8 cellular contexts compared by ENCODE assay signal in the genomic region with DNA sequence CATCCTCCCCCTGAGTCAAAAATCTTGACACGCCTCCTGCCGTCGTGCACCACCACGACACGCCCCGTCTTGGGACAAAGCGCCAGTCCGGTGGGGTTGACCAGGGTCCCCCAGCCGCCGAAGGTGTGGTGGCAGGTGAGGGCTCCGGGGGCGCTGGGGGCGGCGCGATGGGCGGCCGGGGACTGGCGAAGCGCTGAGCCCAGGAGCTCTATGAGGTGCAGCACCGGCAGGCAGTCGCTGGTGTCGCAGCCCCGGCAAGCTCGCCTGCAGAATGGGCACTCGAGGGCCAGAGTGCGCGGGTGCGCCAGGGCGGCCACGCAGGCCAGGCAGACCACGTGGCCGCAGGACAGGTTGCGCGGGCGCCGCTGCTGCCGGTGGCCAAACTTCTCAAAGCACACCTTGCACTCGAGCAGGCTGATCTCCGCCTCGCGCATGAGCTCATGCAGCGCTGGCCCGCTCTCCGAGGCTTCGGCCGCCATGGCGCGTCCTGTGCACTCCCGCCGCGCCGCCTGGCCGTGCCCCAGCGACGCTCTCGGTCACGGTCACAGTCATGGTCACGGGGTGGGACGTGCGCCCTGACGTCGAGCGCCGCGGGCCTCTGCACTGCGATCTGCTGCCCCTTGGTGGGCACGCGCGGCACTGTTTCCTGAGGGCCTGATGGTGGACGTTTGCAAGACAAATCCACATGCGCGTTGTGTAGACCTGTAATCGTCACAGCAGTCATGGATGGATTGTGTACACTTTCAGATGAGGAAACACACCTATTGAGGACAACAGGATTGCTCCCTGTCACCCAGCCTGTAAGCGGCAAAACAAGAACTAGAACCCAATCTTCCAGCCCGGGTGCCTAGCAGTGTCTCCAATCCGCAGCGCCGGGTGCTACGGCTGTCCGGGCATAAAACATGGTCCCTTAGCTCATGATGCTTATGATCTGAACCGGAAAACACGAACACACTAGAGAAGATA. TPM values are rescaled to one million over a fixed set of nuclear protein-coding genes. Genes with fewer than 3 reads are reported as not detected.
DNase-seq lines count a peak whose midpoint lies in the region; ATAC-seq and TF ChIP-seq lines count a peak whose summit lies in the region.

A gene (minus strand): TSS at position 550 of the 966 bp plus-strand sequence. CDS start 71 bp downstream, at position 479.

- H3K14ac ChIP-seq in IMR-90 (replicated peaks; ENCODE audit: low read depth, low read length) = peak within 1 kb of the TSS; percentile 93

- H2AK5ac ChIP-seq in IMR-90 (ENCODE audit: low read depth, low read length) = peak within 1 kb of the TSS; percentile 75; the same call in 1 of the 2 replicates

- DNase-seq in DMS153 treated with DMSO at 0.1 percent for 48 hours (lab: John Stamatoyannopoulos, UW; ENCODE audit: unreplicated experiment) (peak; percentile 83), IMR-90 (peak; percentile 82), T-helper 1 cell (peak; percentile 28 to 82 (median 54)), left ventricle myocardium superior (peak; percentile 95), progenitor cell of endocrine pancreas (ENCODE audit: low spot score, unreplicated experiment) (peak; percentile 75), upper lobe of left lung (peak; percentile 93 to 97)

- 22% methylated on average over 32 of the region's 82 CpGs; no CpG with 5 or more reads in 1 of the 2 experiments for WGBS in IMR-90 (ENCODE audit: extremely low coverage in 2 of 2, insufficient read length in 1 of 2), 2 experiments
- 38 to 64% methylated on average over 12 to 38 of the region's 82 CpGs for WGBS in upper lobe of left lung, 2 donors

- no peaks in the 10 kb centered on the region for H4K20me1 ChIP-seq in IMR-90 (ENCODE audit: insufficient read depth, low read length)

- H3K36me3 Mint-ChIP-seq in progenitor cell of endocrine pancreas (ENCODE audit: insufficient read depth) = no peaks in the 10 kb centered on the region

- peak within 1 kb of the TSS; percentile 83 for H2AK9ac ChIP-seq in IMR-90 (replicated peaks; ENCODE audit: low read depth, low read length, poor library complexity)

- peak within 1 kb of the TSS; percentile 67 for H3K4me3 Mint-ChIP-seq in progenitor cell of endocrine pancreas (ENCODE audit: low read depth)

- POLR2A ChIA-PET in IMR-90 (lab: Charles Lee; ENCODE audit: unreplicated experiment) = no interaction called here

- H3K79me1 ChIP-seq in IMR-90 (ENCODE audit: low read depth in 1 of 2, low read length in 2 of 2) = peaks cover 5 to 12% of the 10 kb centered on the region in 2 experiments; a peak in 2 of 4 replicates

- H3K4me1 Mint-ChIP-seq in progenitor cell of endocrine pancreas (ENCODE audit: low read depth) = peaks cover 2% of the 10 kb centered on the region

- ATAC-seq in GM21526 (IDR thresholded peaks at IDR 0.05; ENCODE audit: low FRiP score, unreplicated experiment) = peak; percentile 97
- peak; percentile 100 for ATAC-seq in IMR-90 (ENCODE audit: low read depth)
- ATAC-seq in left ventricle myocardium superior = peak; percentile 99
- ATAC-seq in upper lobe of left lung (ENCODE audit: low FRiP score in 2 of 2) = peak; percentile 97 to 99

- BruUV-seq in IMR-90 (replicated peaks; lab: Mats Ljungman, UMichigan) = no TSS peak

- H3K36me3 ChIP-seq in IMR-90 (ENCODE audit: control insufficient read depth, insufficient read depth, low read length) (no peaks in the 10 kb centered on the region), upper lobe of left lung (no peaks in the 10 kb centered on the region)

- peak within 1 kb of the TSS; percentile 71 for H3K9ac ChIP-seq in IMR-90 (ENCODE audit: low read depth, low read length)

- peak within 1 kb of the TSS; percentile 75 for H4K91ac ChIP-seq in IMR-90 (ENCODE audit: insufficient read depth, low read depth, low read length)

- no peak for TF ChIP-seq POLR2A in IMR-90 (IDR thresholded peaks at IDR 0.05; ENCODE audit: low read depth, low read length)
- peak in 1 of 4 donors; percentile 80 for TF ChIP-seq POLR2A in upper lobe of left lung (IDR thresholded peaks at IDR 0.05)

- peaks cover 47% of the 10 kb centered on the region for H3K27me3 Mint-ChIP-seq in progenitor cell of endocrine pancreas

- peak within 1 kb of the TSS; percentile 73; the same call in 2 of the 3 replicates for H2BK15ac ChIP-seq in IMR-90 (ENCODE audit: low read depth, low read length)

- peak within 1 kb of the TSS; percentile 89 for H3K4ac ChIP-seq in IMR-90 (ENCODE audit: low read depth, low read length)

- no peaks in the 10 kb centered on the region for H3K9me3 Mint-ChIP-seq in progenitor cell of endocrine pancreas (ENCODE audit: low read depth)

- TF ChIP-seq CTCF in IMR-90 (conservative IDR thresholded peaks at IDR 0.05; ENCODE audit: low read depth, low read length) = peak; percentile 93
- peak; percentile 83 for TF ChIP-seq CTCF in progenitor cell of endocrine pancreas (IDR thresholded peaks at IDR 0.05; ENCODE audit: unreplicated experiment)
- peak; percentile 76 to 99 (median 98) for TF ChIP-seq CTCF in upper lobe of left lung (IDR thresholded peaks at IDR 0.05)

- peak within 1 kb of the TSS; percentile 91 for H2BK120ac ChIP-seq in IMR-90 (ENCODE audit: low read depth, low read length)

- no peak within 1 kb of the TSS for H2BK5ac ChIP-seq in IMR-90 (ENCODE audit: low read depth, low read length, poor library complexity, severe bottlenecking)

- peak within 1 kb of the TSS; percentile 95 for H3K27ac Mint-ChIP-seq in progenitor cell of endocrine pancreas

- H3K9me3 ChIP-seq in IMR-90 (ENCODE audit: control insufficient read depth, insufficient read depth, low read length) = no peaks in the 10 kb centered on the region
- H3K9me3 ChIP-seq in upper lobe of left lung = no peaks in the 10 kb centered on the region

- peak in 1 of 4 donors; percentile 77 for TF ChIP-seq EP300 in upper lobe of left lung (IDR thresholded peaks at IDR 0.05)

- H2AFZ ChIP-seq in IMR-90 (replicated peaks; ENCODE audit: low read length, poor library complexity) = peak within 1 kb of the TSS; percentile 98

- peak within 1 kb of the TSS; percentile 87 for H3K4me2 ChIP-seq in IMR-90 (ENCODE audit: low read depth, low read length)

- H4K8ac ChIP-seq in IMR-90 (ENCODE audit: low read depth in 2 of 2, low read length in 2 of 2) = peak within 1 kb of the TSS; percentile 17 to 92; a peak in 3 of 4 replicates

- peaks cover 4% of the 10 kb centered on the region; the same call in 1 of the 2 replicates for H3K9me1 ChIP-seq in IMR-90 (ENCODE audit: insufficient read depth, low read length)

- H2BK20ac ChIP-seq in IMR-90 (ENCODE audit: low read depth, low read length) = peak within 1 kb of the TSS; percentile 93

- peak within 1 kb of the TSS; percentile 59; the same call in 1 of the 2 replicates for H3K56ac ChIP-seq in IMR-90 (ENCODE audit: extremely low read depth, insufficient read depth, low read length)

- peak within 1 kb of the TSS; percentile 85 for H3K18ac ChIP-seq in IMR-90 (ENCODE audit: low read depth, low read length)

- TF ChIP-seq RAD21 in IMR-90 (IDR thresholded peaks at IDR 0.05; ENCODE audit: low read length) = peak; percentile 93

- H3K4me1 ChIP-seq in IMR-90 (ENCODE audit: control insufficient read depth, insufficient read depth, low read length) = peaks cover 6% of the 10 kb centered on the region
- H3K4me1 ChIP-seq in upper lobe of left lung = peaks cover 7 to 15% (median 13%) of the 10 kb centered on the region in 4 donors

- intact Hi-C loops in IMR-90 (cut with micrococcal nuclease) = loop anchor here (1.0 to 5.0 kb wide), 4 partner anchors 135 to 305 kb away; a partner anchor contains a TSS
- intact Hi-C loops in left ventricle myocardium superior (cut with micrococcal nuclease) = loop anchor here (10.0 kb wide), 1 partner anchor 288 kb away; no protein-coding TSS in a partner anchor

- in situ Hi-C loops in IMR-90 (cut with MboI; ENCODE audit: low sequenced_read_pairs) = loop anchor here (5.0 kb wide), 2 partner anchors 135 to 285 kb away; a partner anchor contains a TSS

- peak within 1 kb of the TSS; percentile 48 for H3K23ac ChIP-seq in IMR-90 (ENCODE audit: low read depth, low read length)

- peak within 1 kb of the TSS; percentile 96 for H4K5ac ChIP-seq in IMR-90 (ENCODE audit: low read depth, low read length)

- peak within 1 kb of the TSS; percentile 27; the same call in 1 of the 2 replicates for H3K27ac ChIP-seq in IMR-90 (ENCODE audit: insufficient read depth, low read length)
- peak within 1 kb of the TSS; percentile 53 for H3K27ac ChIP-seq in angular gyrus (ENCODE audit: low read depth, low read length)
- peak within 1 kb of the TSS; percentile 64 to 80 (median 66) for H3K27ac ChIP-seq in upper lobe of left lung

- dilution Hi-C loops in IMR-90 (cut with HindIII; ENCODE audit: low sequenced_read_pairs, unreplicated experiment) = no loop called here

- H3K27me3 ChIP-seq in IMR-90 (ENCODE audit: control insufficient read depth, insufficient read depth, low read length) (no peaks in the 10 kb centered on the region), upper lobe of left lung (no peaks in the 10 kb centered on the region)

- H3K4me3 ChIP-seq in IMR-90 (ENCODE audit: insufficient read depth, low read depth, low read length) (peak within 1 kb of the TSS; percentile 74), upper lobe of left lung (peak within 1 kb of the TSS; percentile 47 to 68 (median 60))

- CTCF ChIA-PET in IMR-90 (lab: Yijun Ruan, JAX) = interaction anchor here (0.6 to 2.2 kb wide), 8 partner anchors 20 to 1970 kb away, joined by 3 to 7 read pairs (median 3); no protein-coding TSS in a partner anchor

TF ChIP-seq in IMR-90, 13 proteins besides CTCF, POLR2A, EP300 and RAD21 (continues in another document):
- TF ChIP-seq CEBPB (IDR thresholded peaks at IDR 0.05; ENCODE audit: low read depth, low read length) = no peak
- TF ChIP-seq NFE2L2 (IDR thresholded peaks at IDR 0.05; ENCODE audit: low read depth, low read length) = peak; percentile 16; the same call in 1 of the 2 replicates
- TF ChIP-seq SMC3 (IDR thresholded peaks at IDR 0.05; ENCODE audit: low read depth, low read length) = peak; percentile 94
- TF ChIP-seq RCOR1 (IDR thresholded peaks at IDR 0.05; ENCODE audit: insufficient replicate concordance, low read length) = peak; percentile 26
- peak; percentile 36 for TF ChIP-seq FOS (IDR thresholded peaks at IDR 0.05; ENCODE audit: low read depth, low read length)

RNA-seq across cellular contexts. Expression of the gene that starts here (rescaled TPM):
- total RNA-seq in IMR-90 (2012; rRNA removed) (0.83 and 1.1 TPM in 2 replicates), left ventricle myocardium superior (1.3 TPM), progenitor cell of endocrine pancreas (0.60 and 0.65 TPM in 2 replicates), upper lobe of left lung (1 to 10 TPM in 4 of 6 donors, not detected in 2; 1.9 to 4.1 (median 3.0) TPM)
- 1.0 and 1.1 TPM in 2 replicates for polyA plus RNA-seq in IMR-90 (2012; rRNA removed)
- polyA plus RNA-seq in IMR-90 (2012; cell fraction: cytosol; rRNA removed) = 1.1 and 1.5 TPM in 2 replicates
- polyA plus RNA-seq in IMR-90 (2012; cell fraction: nucleus; rRNA removed; ENCODE audit: low replicate concordance) = 0.36 and 0.78 TPM in 2 replicates

Comparison
In these comparisons a context has a peak if more than half of its experiments do, and no peak if none do; other contexts are left out.
1. Peak in every context shown above with its lines: DNase-seq, ATAC-seq, H3K4me3 ChIP-seq and H3K27ac ChIP-seq.
2. Peak in DNase-seq in progenitor cell of endocrine pancreas; RNA of the gene not detected or under 1 TPM.